ENCODE assay signal across 2 cellular contexts in the genomic region with DNA sequence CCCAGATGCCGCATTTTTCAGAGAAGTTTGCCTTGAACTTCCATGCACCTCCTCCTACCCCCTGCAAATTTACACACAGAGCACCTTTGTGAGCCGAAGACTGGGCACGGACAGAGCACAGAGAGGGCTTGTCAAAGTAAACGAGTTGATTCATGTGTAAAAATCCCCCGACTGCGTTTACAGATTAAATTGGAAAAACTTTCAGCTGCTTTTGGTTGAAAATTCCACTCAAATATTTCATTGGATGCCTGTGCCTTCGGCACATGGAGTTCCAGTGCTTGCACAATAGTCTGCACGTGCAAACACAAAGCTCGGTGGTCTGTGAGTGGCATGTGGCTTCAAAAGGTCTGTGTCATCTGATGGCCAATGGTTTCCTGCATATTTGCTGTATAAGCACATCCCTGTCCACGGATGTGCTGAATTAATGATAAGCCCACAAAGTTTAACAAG.
TF ChIP-seq lines count a peak whose summit lies in the region.

No MANE protein-coding gene starts in this region.

TF ChIP-seq in SK-N-SH treated with all-trans-retinoic acid at 6 μM for 48 hours, 23 proteins besides CTCF, POLR2A, EP300 and RAD21 (continued from another document):
- TF ChIP-seq, protein P1, sequence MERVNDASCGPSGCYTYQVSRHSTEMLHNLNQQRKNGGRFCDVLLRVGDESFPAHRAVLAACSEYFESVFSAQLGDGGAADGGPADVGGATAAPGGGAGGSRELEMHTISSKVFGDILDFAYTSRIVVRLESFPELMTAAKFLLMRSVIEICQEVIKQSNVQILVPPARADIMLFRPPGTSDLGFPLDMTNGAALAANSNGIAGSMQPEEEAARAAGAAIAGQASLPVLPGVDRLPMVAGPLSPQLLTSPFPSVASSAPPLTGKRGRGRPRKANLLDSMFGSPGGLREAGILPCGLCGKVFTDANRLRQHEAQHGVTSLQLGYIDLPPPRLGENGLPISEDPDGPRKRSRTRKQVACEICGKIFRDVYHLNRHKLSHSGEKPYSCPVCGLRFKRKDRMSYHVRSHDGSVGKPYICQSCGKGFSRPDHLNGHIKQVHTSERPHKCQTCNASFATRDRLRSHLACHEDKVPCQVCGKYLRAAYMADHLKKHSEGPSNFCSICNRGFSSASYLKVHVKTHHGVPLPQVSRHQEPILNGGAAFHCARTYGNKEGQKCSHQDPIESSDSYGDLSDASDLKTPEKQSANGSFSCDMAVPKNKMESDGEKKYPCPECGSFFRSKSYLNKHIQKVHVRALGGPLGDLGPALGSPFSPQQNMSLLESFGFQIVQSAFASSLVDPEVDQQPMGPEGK (CRISPR knock-in tag; IDR thresholded peaks at IDR 0.05; ENCODE audit: borderline replicate concordance), result no peak
- TF ChIP-seq ZNF70 (CRISPR knock-in tag; IDR thresholded peaks at IDR 0.05), result no peak
- no peak for TF ChIP-seq RARB (CRISPR knock-in tag; IDR thresholded peaks at IDR 0.05)
- TF ChIP-seq ZC3H10 (CRISPR knock-in tag; IDR thresholded peaks at IDR 0.05), result no peak
- TF ChIP-seq ESRRG (CRISPR knock-in tag; IDR thresholded peaks at IDR 0.05), result no peak
- TF ChIP-seq, protein P2, sequence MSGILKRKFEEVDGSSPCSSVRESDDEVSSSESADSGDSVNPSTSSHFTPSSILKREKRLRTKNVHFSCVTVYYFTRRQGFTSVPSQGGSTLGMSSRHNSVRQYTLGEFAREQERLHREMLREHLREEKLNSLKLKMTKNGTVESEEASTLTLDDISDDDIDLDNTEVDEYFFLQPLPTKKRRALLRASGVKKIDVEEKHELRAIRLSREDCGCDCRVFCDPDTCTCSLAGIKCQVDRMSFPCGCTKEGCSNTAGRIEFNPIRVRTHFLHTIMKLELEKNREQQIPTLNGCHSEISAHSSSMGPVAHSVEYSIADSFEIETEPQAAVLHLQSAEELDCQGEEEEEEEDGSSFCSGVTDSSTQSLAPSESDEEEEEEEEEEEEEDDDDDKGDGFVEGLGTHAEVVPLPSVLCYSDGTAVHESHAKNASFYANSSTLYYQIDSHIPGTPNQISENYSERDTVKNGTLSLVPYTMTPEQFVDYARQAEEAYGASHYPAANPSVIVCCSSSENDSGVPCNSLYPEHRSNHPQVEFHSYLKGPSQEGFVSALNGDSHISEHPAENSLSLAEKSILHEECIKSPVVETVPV (CRISPR knock-in tag; IDR thresholded peaks at IDR 0.05), result no peak
- TF ChIP-seq CSDC2 (CRISPR knock-in tag; IDR thresholded peaks at IDR 0.05), result no peak
- TF ChIP-seq OSR1 (CRISPR knock-in tag; IDR thresholded peaks at IDR 0.05), result no peak
- no peak for TF ChIP-seq PPARA (CRISPR knock-in tag; IDR thresholded peaks at IDR 0.05; ENCODE audit: borderline replicate concordance)

TF ChIP-seq in WTC11, 78 proteins besides CTCF, POLR2A, EP300 and RAD21 (continued from another document):
- TF ChIP-seq, protein P3, sequence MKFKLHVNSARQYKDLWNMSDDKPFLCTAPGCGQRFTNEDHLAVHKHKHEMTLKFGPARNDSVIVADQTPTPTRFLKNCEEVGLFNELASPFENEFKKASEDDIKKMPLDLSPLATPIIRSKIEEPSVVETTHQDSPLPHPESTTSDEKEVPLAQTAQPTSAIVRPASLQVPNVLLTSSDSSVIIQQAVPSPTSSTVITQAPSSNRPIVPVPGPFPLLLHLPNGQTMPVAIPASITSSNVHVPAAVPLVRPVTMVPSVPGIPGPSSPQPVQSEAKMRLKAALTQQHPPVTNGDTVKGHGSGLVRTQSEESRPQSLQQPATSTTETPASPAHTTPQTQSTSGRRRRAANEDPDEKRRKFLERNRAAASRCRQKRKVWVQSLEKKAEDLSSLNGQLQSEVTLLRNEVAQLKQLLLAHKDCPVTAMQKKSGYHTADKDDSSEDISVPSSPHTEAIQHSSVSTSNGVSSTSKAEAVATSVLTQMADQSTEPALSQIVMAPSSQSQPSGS (CRISPR knock-in tag; IDR thresholded peaks at IDR 0.05; ENCODE audit: borderline replicate concordance, low read depth), result no peak
- TF ChIP-seq NFATC4 (CRISPR knock-in tag; IDR thresholded peaks at IDR 0.05) (no peak), MXD4 (CRISPR knock-in tag; IDR thresholded peaks at IDR 0.05; ENCODE audit: borderline replicate concordance) (no peak), NR3C1 (CRISPR knock-in tag; conservative IDR thresholded peaks at IDR 0.05; ENCODE audit: low read depth) (no peak), FOXK1 (CRISPR knock-in tag; IDR thresholded peaks at IDR 0.05) (no peak), ZNF396 (CRISPR knock-in tag; IDR thresholded peaks at IDR 0.05; ENCODE audit: borderline replicate concordance) (no peak), NR2C2 (CRISPR knock-in tag; IDR thresholded peaks at IDR 0.05) (no peak), EMX1 (CRISPR knock-in tag; IDR thresholded peaks at IDR 0.05) (no peak)
- TF ChIP-seq, protein P4, sequence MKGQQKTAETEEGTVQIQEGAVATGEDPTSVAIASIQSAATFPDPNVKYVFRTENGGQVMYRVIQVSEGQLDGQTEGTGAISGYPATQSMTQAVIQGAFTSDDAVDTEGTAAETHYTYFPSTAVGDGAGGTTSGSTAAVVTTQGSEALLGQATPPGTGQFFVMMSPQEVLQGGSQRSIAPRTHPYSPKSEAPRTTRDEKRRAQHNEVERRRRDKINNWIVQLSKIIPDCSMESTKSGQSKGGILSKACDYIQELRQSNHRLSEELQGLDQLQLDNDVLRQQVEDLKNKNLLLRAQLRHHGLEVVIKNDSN (CRISPR knock-in tag; IDR thresholded peaks at IDR 0.05), result no peak
- TF ChIP-seq, protein P5, sequence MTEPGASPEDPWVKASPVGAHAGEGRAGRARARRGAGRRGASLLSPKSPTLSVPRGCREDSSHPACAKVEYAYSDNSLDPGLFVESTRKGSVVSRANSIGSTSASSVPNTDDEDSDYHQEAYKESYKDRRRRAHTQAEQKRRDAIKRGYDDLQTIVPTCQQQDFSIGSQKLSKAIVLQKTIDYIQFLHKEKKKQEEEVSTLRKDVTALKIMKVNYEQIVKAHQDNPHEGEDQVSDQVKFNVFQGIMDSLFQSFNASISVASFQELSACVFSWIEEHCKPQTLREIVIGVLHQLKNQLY (CRISPR knock-in tag; IDR thresholded peaks at IDR 0.05), result no peak
- TF ChIP-seq, protein P6, sequence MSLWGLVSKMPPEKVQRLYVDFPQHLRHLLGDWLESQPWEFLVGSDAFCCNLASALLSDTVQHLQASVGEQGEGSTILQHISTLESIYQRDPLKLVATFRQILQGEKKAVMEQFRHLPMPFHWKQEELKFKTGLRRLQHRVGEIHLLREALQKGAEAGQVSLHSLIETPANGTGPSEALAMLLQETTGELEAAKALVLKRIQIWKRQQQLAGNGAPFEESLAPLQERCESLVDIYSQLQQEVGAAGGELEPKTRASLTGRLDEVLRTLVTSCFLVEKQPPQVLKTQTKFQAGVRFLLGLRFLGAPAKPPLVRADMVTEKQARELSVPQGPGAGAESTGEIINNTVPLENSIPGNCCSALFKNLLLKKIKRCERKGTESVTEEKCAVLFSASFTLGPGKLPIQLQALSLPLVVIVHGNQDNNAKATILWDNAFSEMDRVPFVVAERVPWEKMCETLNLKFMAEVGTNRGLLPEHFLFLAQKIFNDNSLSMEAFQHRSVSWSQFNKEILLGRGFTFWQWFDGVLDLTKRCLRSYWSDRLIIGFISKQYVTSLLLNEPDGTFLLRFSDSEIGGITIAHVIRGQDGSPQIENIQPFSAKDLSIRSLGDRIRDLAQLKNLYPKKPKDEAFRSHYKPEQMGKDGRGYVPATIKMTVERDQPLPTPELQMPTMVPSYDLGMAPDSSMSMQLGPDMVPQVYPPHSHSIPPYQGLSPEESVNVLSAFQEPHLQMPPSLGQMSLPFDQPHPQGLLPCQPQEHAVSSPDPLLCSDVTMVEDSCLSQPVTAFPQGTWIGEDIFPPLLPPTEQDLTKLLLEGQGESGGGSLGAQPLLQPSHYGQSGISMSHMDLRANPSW (CRISPR knock-in tag; conservative IDR thresholded peaks at IDR 0.05; ENCODE audit: low read depth), result no peak
- TF ChIP-seq, protein P7, sequence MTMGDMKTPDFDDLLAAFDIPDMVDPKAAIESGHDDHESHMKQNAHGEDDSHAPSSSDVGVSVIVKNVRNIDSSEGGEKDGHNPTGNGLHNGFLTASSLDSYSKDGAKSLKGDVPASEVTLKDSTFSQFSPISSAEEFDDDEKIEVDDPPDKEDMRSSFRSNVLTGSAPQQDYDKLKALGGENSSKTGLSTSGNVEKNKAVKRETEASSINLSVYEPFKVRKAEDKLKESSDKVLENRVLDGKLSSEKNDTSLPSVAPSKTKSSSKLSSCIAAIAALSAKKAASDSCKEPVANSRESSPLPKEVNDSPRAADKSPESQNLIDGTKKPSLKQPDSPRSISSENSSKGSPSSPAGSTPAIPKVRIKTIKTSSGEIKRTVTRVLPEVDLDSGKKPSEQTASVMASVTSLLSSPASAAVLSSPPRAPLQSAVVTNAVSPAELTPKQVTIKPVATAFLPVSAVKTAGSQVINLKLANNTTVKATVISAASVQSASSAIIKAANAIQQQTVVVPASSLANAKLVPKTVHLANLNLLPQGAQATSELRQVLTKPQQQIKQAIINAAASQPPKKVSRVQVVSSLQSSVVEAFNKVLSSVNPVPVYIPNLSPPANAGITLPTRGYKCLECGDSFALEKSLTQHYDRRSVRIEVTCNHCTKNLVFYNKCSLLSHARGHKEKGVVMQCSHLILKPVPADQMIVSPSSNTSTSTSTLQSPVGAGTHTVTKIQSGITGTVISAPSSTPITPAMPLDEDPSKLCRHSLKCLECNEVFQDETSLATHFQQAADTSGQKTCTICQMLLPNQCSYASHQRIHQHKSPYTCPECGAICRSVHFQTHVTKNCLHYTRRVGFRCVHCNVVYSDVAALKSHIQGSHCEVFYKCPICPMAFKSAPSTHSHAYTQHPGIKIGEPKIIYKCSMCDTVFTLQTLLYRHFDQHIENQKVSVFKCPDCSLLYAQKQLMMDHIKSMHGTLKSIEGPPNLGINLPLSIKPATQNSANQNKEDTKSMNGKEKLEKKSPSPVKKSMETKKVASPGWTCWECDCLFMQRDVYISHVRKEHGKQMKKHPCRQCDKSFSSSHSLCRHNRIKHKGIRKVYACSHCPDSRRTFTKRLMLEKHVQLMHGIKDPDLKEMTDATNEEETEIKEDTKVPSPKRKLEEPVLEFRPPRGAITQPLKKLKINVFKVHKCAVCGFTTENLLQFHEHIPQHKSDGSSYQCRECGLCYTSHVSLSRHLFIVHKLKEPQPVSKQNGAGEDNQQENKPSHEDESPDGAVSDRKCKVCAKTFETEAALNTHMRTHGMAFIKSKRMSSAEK (CRISPR knock-in tag; IDR thresholded peaks at IDR 0.05; ENCODE audit: borderline replicate concordance), result no peak
- TF ChIP-seq, protein P8, sequence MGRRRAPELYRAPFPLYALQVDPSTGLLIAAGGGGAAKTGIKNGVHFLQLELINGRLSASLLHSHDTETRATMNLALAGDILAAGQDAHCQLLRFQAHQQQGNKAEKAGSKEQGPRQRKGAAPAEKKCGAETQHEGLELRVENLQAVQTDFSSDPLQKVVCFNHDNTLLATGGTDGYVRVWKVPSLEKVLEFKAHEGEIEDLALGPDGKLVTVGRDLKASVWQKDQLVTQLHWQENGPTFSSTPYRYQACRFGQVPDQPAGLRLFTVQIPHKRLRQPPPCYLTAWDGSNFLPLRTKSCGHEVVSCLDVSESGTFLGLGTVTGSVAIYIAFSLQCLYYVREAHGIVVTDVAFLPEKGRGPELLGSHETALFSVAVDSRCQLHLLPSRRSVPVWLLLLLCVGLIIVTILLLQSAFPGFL (CRISPR knock-in tag; IDR thresholded peaks at IDR 0.05; ENCODE audit: borderline replicate concordance), result no peak
- TF ChIP-seq, protein P9, sequence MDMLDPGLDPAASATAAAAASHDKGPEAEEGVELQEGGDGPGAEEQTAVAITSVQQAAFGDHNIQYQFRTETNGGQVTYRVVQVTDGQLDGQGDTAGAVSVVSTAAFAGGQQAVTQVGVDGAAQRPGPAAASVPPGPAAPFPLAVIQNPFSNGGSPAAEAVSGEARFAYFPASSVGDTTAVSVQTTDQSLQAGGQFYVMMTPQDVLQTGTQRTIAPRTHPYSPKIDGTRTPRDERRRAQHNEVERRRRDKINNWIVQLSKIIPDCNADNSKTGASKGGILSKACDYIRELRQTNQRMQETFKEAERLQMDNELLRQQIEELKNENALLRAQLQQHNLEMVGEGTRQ (CRISPR knock-in tag; IDR thresholded peaks at IDR 0.05), result no peak
